Comparison of ENCODE assay signal across 9 cellular contexts in the genomic region with DNA sequence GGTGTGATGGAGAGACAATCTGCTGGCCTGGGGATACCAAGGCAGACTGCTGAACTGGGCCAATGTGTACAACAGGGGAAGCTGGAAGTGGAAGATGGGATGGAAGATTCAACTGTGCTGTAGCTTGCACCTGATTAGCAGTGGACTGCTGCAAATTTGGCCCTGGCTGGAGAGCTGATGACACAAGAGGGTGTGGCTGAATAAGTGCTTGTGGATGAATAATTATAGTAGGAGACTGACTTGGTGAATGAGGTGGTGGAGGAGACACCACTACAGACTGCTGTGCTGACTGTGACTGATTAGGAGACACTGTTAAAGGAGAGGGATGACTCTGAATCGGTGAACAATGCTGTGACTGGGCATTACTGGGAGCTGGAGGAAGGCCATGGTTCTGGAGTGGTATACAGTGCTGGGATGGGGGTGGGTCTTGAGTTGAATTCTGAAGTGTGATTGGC. TPM values are rescaled to one million over a fixed set of nuclear protein-coding genes. Genes with fewer than 3 reads are reported as not detected.
A peak's percentile ranks its signal among the peaks of the same experiment; 100 is the strongest.
DNase-seq lines count a peak whose midpoint lies in the region; ATAC-seq and FAIRE-seq lines count a peak whose summit lies in the region.
"Had no signal": no experiment of that assay in that cellular context is flagged by ENCODE, and none has a peak within 500 bp of the region (broad histone marks: within the 10 kb centered on the region; RNA-seq: fewer than 3 reads in every experiment).

No MANE protein-coding gene starts in this region.

- no peak overlapping the region for H3K4me3 Mint-ChIP-seq in activated naive CD8-positive, alpha-beta T cell treated with anti-CD3 and anti-CD28 coated beads for 36 hours
- H3K4me3 Mint-ChIP-seq in stimulated activated effector memory CD8-positive, alpha-beta T cell treated with anti-CD3 and anti-CD28 coated beads, Interleukin-12 subunit alpha, Interleukin-12 subunit beta, amount 100 ng/mL, for 72 hours = no peak overlapping the region

- peak overlapping the region; percentile 70 for H3K27ac Mint-ChIP-seq in activated naive CD8-positive, alpha-beta T cell treated with anti-CD3 and anti-CD28 coated beads for 36 hours
- peak overlapping the region; percentile 69 for H3K27ac Mint-ChIP-seq in stimulated activated effector memory CD8-positive, alpha-beta T cell treated with anti-CD3 and anti-CD28 coated beads, Interleukin-12 subunit alpha, Interleukin-12 subunit beta, amount 100 ng/mL, for 72 hours

- no peaks in the 10 kb centered on the region for H3K27me3 Mint-ChIP-seq in activated naive CD8-positive, alpha-beta T cell treated with anti-CD3 and anti-CD28 coated beads for 36 hours

- H3K9me3 Mint-ChIP-seq in activated naive CD8-positive, alpha-beta T cell treated with anti-CD3 and anti-CD28 coated beads for 36 hours = peaks cover 6% of the 10 kb centered on the region
- peaks cover 2% of the 10 kb centered on the region for H3K9me3 Mint-ChIP-seq in stimulated activated effector memory CD8-positive, alpha-beta T cell treated with anti-CD3 and anti-CD28 coated beads, Interleukin-12 subunit alpha, Interleukin-12 subunit beta, amount 100 ng/mL, for 72 hours

- DNase-seq in NCI-H82 (lab: John Stamatoyannopoulos, UW) (peak; percentile 32), NCI-H82 treated with DMSO at 0.1 percent for 48 hours (lab: John Stamatoyannopoulos, UW; ENCODE audit: unreplicated experiment) (no peak), HTR-8/SVneo (ENCODE audit: insufficient read length, low spot score) (peak; percentile 8), caudate nucleus (lab: John Stamatoyannopoulos, UW) (no peak), NCI-H2029 treated with DMSO at 0.1 percent for 48 hours (lab: John Stamatoyannopoulos, UW) (no peak)
- DNase-seq in activated naive CD8-positive, alpha-beta T cell treated with anti-CD3 and anti-CD28 coated beads for 36 hours = no peak
- DNase-seq in stimulated activated effector memory CD8-positive, alpha-beta T cell treated with anti-CD3 and anti-CD28 coated beads, Interleukin-12 subunit alpha, Interleukin-12 subunit beta, amount 100 ng/mL, for 72 hours (ENCODE audit: low spot score in 2 of 2) = no peak

- ATAC-seq in GM21717 (IDR thresholded peaks at IDR 0.05; ENCODE audit: unreplicated experiment) = peak; percentile 46
- peak; percentile 99 for ATAC-seq in stimulated activated effector memory CD8-positive, alpha-beta T cell treated with anti-CD3 and anti-CD28 coated beads, Interleukin-12 subunit alpha, Interleukin-12 subunit beta, amount 100 ng/mL, for 72 hours

- peaks cover 41% of the 10 kb centered on the region for H3K36me3 Mint-ChIP-seq in activated naive CD8-positive, alpha-beta T cell treated with anti-CD3 and anti-CD28 coated beads for 36 hours
- H3K36me3 Mint-ChIP-seq in stimulated activated effector memory CD8-positive, alpha-beta T cell treated with anti-CD3 and anti-CD28 coated beads, Interleukin-12 subunit alpha, Interleukin-12 subunit beta, amount 100 ng/mL, for 72 hours = peaks cover 94% of the 10 kb centered on the region

- FAIRE-seq in HTR-8/SVneo (lab: Jason Lieb, UNC) = no peak

- no peak overlapping the region for H3K27ac ChIP-seq in caudate nucleus (ENCODE audit: low read depth, low read length)
- H3K27ac ChIP-seq: parathyroid adenoma had no signal

- peaks cover 26% of the 10 kb centered on the region for H3K4me1 Mint-ChIP-seq in activated naive CD8-positive, alpha-beta T cell treated with anti-CD3 and anti-CD28 coated beads for 36 hours
- peaks cover 11% of the 10 kb centered on the region for H3K4me1 Mint-ChIP-seq in stimulated activated effector memory CD8-positive, alpha-beta T cell treated with anti-CD3 and anti-CD28 coated beads, Interleukin-12 subunit alpha, Interleukin-12 subunit beta, amount 100 ng/mL, for 72 hours

RNA-seq across cellular contexts. Expression of a gene that starts 52.5 kb away (rescaled TPM):
- 10 to 100 TPM; 39.6 to 41.4 TPM for total RNA-seq in activated naive CD8-positive, alpha-beta T cell treated with anti-CD3 and anti-CD28 coated beads for 36 hours

Comparison
In these comparisons a context has a peak if more than half of its experiments do, and no peak if none do; other contexts are left out.
1. DNase-seq: peak in NCI-H82 (single experiment) and HTR-8/SVneo (single experiment); none in NCI-H82 treated with DMSO at 0.1 percent for 48 hours (single experiment), activated naive CD8-positive, alpha-beta T cell treated with anti-CD3 and anti-CD28 coated beads for 36 hours (single experiment), stimulated activated effector memory CD8-positive, alpha-beta T cell treated with anti-CD3 and anti-CD28 coated beads, Interleukin-12 subunit alpha, Interleukin-12 subunit beta, amount 100 ng/mL, for 72 hours (0 of 2), caudate nucleus (0 of 61) and NCI-H2029 treated with DMSO at 0.1 percent for 48 hours (single experiment).